ENCODE assay signal across 9 cellular contexts in genomic region chr17:21252875-21253645, GRCh38. TPM values are rescaled to one million over a fixed set of nuclear protein-coding genes. Genes with fewer than 3 reads are reported as not detected.
A peak's percentile ranks its signal among the peaks of the same experiment; 100 is the strongest.
DNase-seq lines count a peak whose midpoint lies in the region; ATAC-seq and TF ChIP-seq lines count a peak whose summit lies in the region.
"Had no signal": no experiment of that assay in that cellular context is flagged by ENCODE, and none has a peak within 500 bp of the region (broad histone marks: within the 10 kb centered on the region; RNA-seq: fewer than 3 reads in every experiment).

Gene NATD1, minus strand, starts transcription at chr17:21253410. Its CDS starts 146 bp downstream, at chr17:21253264.

- peak within 1 kb of the TSS; percentile 83 for H3K4me3 Mint-ChIP-seq in activated CD4-positive, alpha-beta T cell treated with anti-CD3 and anti-CD28 coated beads, Interleukin-2, amount 10 ng/mL, durations not matched to agents 24 days and 14 days

- no peaks in the 10 kb centered on the region for H3K36me3 Mint-ChIP-seq in activated CD4-positive, alpha-beta T cell treated with anti-CD3 and anti-CD28 coated beads, Interleukin-2, amount 10 ng/mL, durations not matched to agents 24 days and 14 days (ENCODE audit: low read depth)

- H3K27me3 ChIP-seq in left lung: no peaks in the 10 kb centered on the region

- peaks cover 11% of the 10 kb centered on the region for H3K4me1 Mint-ChIP-seq in activated CD4-positive, alpha-beta T cell treated with anti-CD3 and anti-CD28 coated beads, Interleukin-2, amount 10 ng/mL, durations not matched to agents 24 days and 14 days

- DNase-seq in NCI-H1417 (lab: John Stamatoyannopoulos, UW): peak; percentile 59 to 79 (median 59)
- no peak for DNase-seq in NCI-H1417 treated with DMSO at 0.1 percent for 48 hours (lab: John Stamatoyannopoulos, UW)
- DNase-seq in NCI-H446 treated with DMSO at 0.1 percent for 48 hours (lab: John Stamatoyannopoulos, UW): peak; percentile 48
- DNase-seq in activated CD4-positive, alpha-beta T cell treated with anti-CD3 and anti-CD28 coated beads, Interleukin-2, amount 10 ng/mL, durations not matched to agents 24 days and 14 days: peak; percentile 92
- peak; percentile 71 for DNase-seq in dedifferentiated amniotic fluid mesenchymal stem cell (ENCODE audit: extremely low spot score)
- DNase-seq in left lung: peak; percentile 85 to 95
- DNase-seq in stimulated activated CD4-positive, alpha-beta T cell treated with anti-CD3 and anti-CD28 coated beads, Interleukin-2, amount 100 ng/mL, for 24 hours: peak; percentile 77 to 78

- H3K4me3 ChIP-seq in left lung: peak within 1 kb of the TSS; percentile 40 to 49

- peaks cover 22% of the 10 kb centered on the region for H3K27me3 Mint-ChIP-seq in activated CD4-positive, alpha-beta T cell treated with anti-CD3 and anti-CD28 coated beads, Interleukin-2, amount 10 ng/mL, durations not matched to agents 24 days and 14 days

- H3K4me1 ChIP-seq in left lung: peaks cover 3 to 39% of the 10 kb centered on the region in 2 donors

- intact Hi-C loops in activated CD4-positive, alpha-beta T cell treated with anti-CD3 and anti-CD28 coated beads, Interleukin-2, amount 10 ng/mL, durations not matched to agents 24 days and 14 days (cut with micrococcal nuclease): loop anchor here (1.0 to 2.0 kb wide), 3 partner anchors 22 to 38 kb away; partner anchors contain the start of gene TMEM11
- intact Hi-C loops in left lung (cut with DNase I): no loop called here

- peak within 1 kb of the TSS; percentile 65 for H3K27ac Mint-ChIP-seq in activated CD4-positive, alpha-beta T cell treated with anti-CD3 and anti-CD28 coated beads, Interleukin-2, amount 10 ng/mL, durations not matched to agents 24 days and 14 days

- TF ChIP-seq CTCF in left lung (IDR thresholded peaks at IDR 0.05): no peak

- H3K9me3 ChIP-seq in left lung: no peaks in the 10 kb centered on the region

- peak within 1 kb of the TSS; percentile 54 to 77 for H3K27ac ChIP-seq in left lung
- H3K27ac ChIP-seq: C4-2B had no signal

- no peaks in the 10 kb centered on the region for H3K36me3 ChIP-seq in left lung

- H3K9me3 Mint-ChIP-seq in activated CD4-positive, alpha-beta T cell treated with anti-CD3 and anti-CD28 coated beads, Interleukin-2, amount 10 ng/mL, durations not matched to agents 24 days and 14 days: no peaks in the 10 kb centered on the region

- ATAC-seq in HG02981 (IDR thresholded peaks at IDR 0.05; ENCODE audit: unreplicated experiment): peak; percentile 59
- ATAC-seq in left lung: peak; percentile 79

RNA-seq across cellular contexts. Expression of gene NATD1, which starts in this region (rescaled TPM):
- total RNA-seq in activated CD4-positive, alpha-beta T cell treated with anti-CD3 and anti-CD28 coated beads, Interleukin-2, amount 10 ng/mL, durations not matched to agents 24 days and 14 days: 1.1 TPM in 2 replicates
- total RNA-seq in left lung: 10 to 100 TPM in 1 of 2 donors, 1 to 10 TPM in 1; 7.4 to 16.9 TPM
